8 cellular contexts compared by ENCODE assay signal in genomic region chr22:41021039-41021654, GRCh38.
DNase-seq lines count a peak whose midpoint lies in the region; ATAC-seq, FAIRE-seq and TF ChIP-seq lines count a peak whose summit lies in the region.

No MANE protein-coding gene starts in this region.

- H4K8ac ChIP-seq in mesendoderm (ENCODE audit: low read depth, low read length): no peak overlapping the region

- peaks cover 3% of the 10 kb centered on the region for H3K4me1 ChIP-seq in mesendoderm (ENCODE audit: control insufficient read depth, low read depth, low read length)

- no peaks in the 10 kb centered on the region for H3K9me3 Mint-ChIP-seq in Calu3 (ENCODE audit: low read depth, unreplicated experiment)

- peak overlapping the region; percentile 95 for H3K4ac ChIP-seq in mesendoderm (ENCODE audit: low read depth, low read length)

- H2BK5ac ChIP-seq in mesendoderm (ENCODE audit: low read length): peak overlapping the region; percentile 65

- no peak overlapping the region for H2AK5ac ChIP-seq in mesendoderm (ENCODE audit: low read length)

- peak overlapping the region; percentile 94 for H3K4me3 Mint-ChIP-seq in Calu3 (ENCODE audit: low read depth, unreplicated experiment)

- intact Hi-C loops in Calu3 (cut with micrococcal nuclease; ENCODE audit: unreplicated experiment): loop anchor here (5.0 kb wide), 1 partner anchor 71 kb away; the partner anchor contains the start of gene EP300

- no peaks in the 10 kb centered on the region for H3K27me3 ChIP-seq in mesendoderm (ENCODE audit: insufficient read depth, low read length, poor library complexity)

- peaks cover 36% of the 10 kb centered on the region for H3K36me3 Mint-ChIP-seq in Calu3 (ENCODE audit: insufficient read depth, unreplicated experiment)

- no peak overlapping the region for H3K23ac ChIP-seq in mesendoderm (ENCODE audit: low read length)

- no peak for DNase-seq in Calu3
- peak; percentile 16 for DNase-seq in NB4 (ENCODE audit: low read depth)
- DNase-seq in cerebellar cortex (ENCODE audit: low spot score): peak; percentile 60
- DNase-seq in mesendoderm: peak; percentile 26
- DNase-seq in ureter (ENCODE audit: low spot score): peak; percentile 48
- no peak for DNase-seq in NCI-H187 (lab: John Stamatoyannopoulos, UW)
- DNase-seq in HTR-8/SVneo (ENCODE audit: insufficient read length, low spot score): no peak

- H3K4me1 Mint-ChIP-seq in Calu3 (ENCODE audit: low read depth, unreplicated experiment): peaks cover 19% of the 10 kb centered on the region

- peak overlapping the region; percentile 95 for H3K27ac Mint-ChIP-seq in Calu3 (ENCODE audit: unreplicated experiment)

- peak overlapping the region; percentile 66 for H3K4me2 ChIP-seq in mesendoderm (ENCODE audit: low read length)

- H3K27me3 Mint-ChIP-seq in Calu3 (ENCODE audit: unreplicated experiment): no peaks in the 10 kb centered on the region

- peak overlapping the region; percentile 85 for H3K9ac ChIP-seq in mesendoderm (ENCODE audit: low read length)

- H4K5ac ChIP-seq in mesendoderm (ENCODE audit: low read length): peak overlapping the region; percentile 2

- no peak for TF ChIP-seq CTCF in Calu3 (IDR thresholded peaks at IDR 0.05; ENCODE audit: unreplicated experiment)
- no peak for TF ChIP-seq CTCF in NB4 (IDR thresholded peaks at IDR 0.05; ENCODE audit: low read depth, low read length)

- WGBS in mesendoderm (ENCODE audit: extremely low coverage, insufficient coverage, low lambda C conversion rate): no CpG with 5 or more reads among the region's 20 CpGs

- peak overlapping the region; percentile 28 for H2BK15ac ChIP-seq in mesendoderm (replicated peaks; ENCODE audit: low read depth)

- peak overlapping the region; percentile 94 for H3K56ac ChIP-seq in mesendoderm (ENCODE audit: low read length)

- no peak for TF ChIP-seq POLR2A in NB4 (IDR thresholded peaks at IDR 0.05; ENCODE audit: extremely low read depth, insufficient read length)

- no peak for ATAC-seq in HG02885 (IDR thresholded peaks at IDR 0.05; ENCODE audit: poor library complexity, unreplicated experiment)

- no peaks in the 10 kb centered on the region for H3K79me2 ChIP-seq in mesendoderm (ENCODE audit: control insufficient read depth, insufficient read depth, low read length)

- H3K79me1 ChIP-seq in mesendoderm (ENCODE audit: low read length): no peaks in the 10 kb centered on the region

- H3K4me3 ChIP-seq in NB4 (ENCODE audit: low read depth, low read length): peak overlapping the region; percentile 75
- peak overlapping the region; percentile 14 for H3K4me3 ChIP-seq in mesendoderm (ENCODE audit: low read length)

- TSS peak; percentile 54 for BruUV-seq in Calu3 (replicated peaks; lab: Mats Ljungman, UMichigan)

- peak overlapping the region; percentile 98 for H3K27ac ChIP-seq in mesendoderm (ENCODE audit: low read depth, low read length)

- H3K18ac ChIP-seq in mesendoderm (ENCODE audit: low read length): peak overlapping the region; percentile 99

- H3K36me3 ChIP-seq in mesendoderm (ENCODE audit: control insufficient read depth, insufficient read depth, low read length): no peaks in the 10 kb centered on the region

- H2BK120ac ChIP-seq in mesendoderm (ENCODE audit: low read depth, low read length): no peak overlapping the region

- FAIRE-seq in HTR-8/SVneo (lab: Jason Lieb, UNC): no peak

- CTCF ChIA-PET in Calu3 (lab: Charles Lee): interaction anchor here (0.6 to 1.9 kb wide), 4 partner anchors 30 to 98 kb away, joined by 3 to 8 read pairs (median 4); partner anchors contain the start of gene RBX1

Comparison
In these comparisons a context has a peak if more than half of its experiments do, and no peak if none do; other contexts are left out.
1. DNase-seq: peak in NB4 (single experiment), cerebellar cortex (single experiment), mesendoderm (single experiment) and ureter (single experiment); none in Calu3 (single experiment), NCI-H187 (0 of 2) and HTR-8/SVneo (single experiment).